Comparison of ENCODE assay signal across 8 cellular contexts in genomic region chr19:39409207-39409885, GRCh38. TPM values are rescaled to one million over a fixed set of nuclear protein-coding genes. Genes with fewer than 3 reads are reported as not detected.
DNase-seq lines count a peak whose midpoint lies in the region; ATAC-seq and TF ChIP-seq lines count a peak whose summit lies in the region.

No MANE protein-coding gene starts in this region.

- peaks cover 22% of the 10 kb centered on the region for H3K79me2 ChIP-seq in PC-3 (ENCODE audit: low read length)

- no peaks in the 10 kb centered on the region for H3K9me2 ChIP-seq in PC-3 (replicated peaks; ENCODE audit: low read length)

- ATAC-seq in PC-3 (peak; percentile 1; the same call in 1 of the 2 replicates), HG02870 (IDR thresholded peaks at IDR 0.05; ENCODE audit: unreplicated experiment) (no peak)

- H3K4me3 ChIP-seq in PC-3 (ENCODE audit: low read length), result peak overlapping the region; percentile 100
- H3K4me3 ChIP-seq in fibroblast of the aortic adventitia (ENCODE audit: low read depth, low read length), result peak overlapping the region; percentile 94

- peak overlapping the region; percentile 83 for H3K27ac ChIP-seq in PC-3 (ENCODE audit: low read length)
- peak overlapping the region; percentile 88 for H3K27ac ChIP-seq in substantia nigra (ENCODE audit: low read depth, low read length, poor library complexity, severe bottlenecking)

- peak overlapping the region; percentile 99 for H3K4me2 ChIP-seq in PC-3 (ENCODE audit: low read length)

- peaks cover 20% of the 10 kb centered on the region for H4K20me1 ChIP-seq in PC-3 (ENCODE audit: low read length)

- H3K27me3 Mint-ChIP-seq in CD14-positive monocyte (ENCODE audit: low read depth in 3 of 3) (peaks cover 2 to 34% (median 10%) of the 10 kb centered on the region in 3 donors), neural crest cell (ENCODE audit: low read depth) (peaks cover 39% of the 10 kb centered on the region)

- H3F3A ChIP-seq in PC-3 (ENCODE audit: low read length, unreplicated experiment), result no peaks in the 10 kb centered on the region

- H3K36me3 ChIP-seq in PC-3 (ENCODE audit: low read depth, low read length), result peaks cover 9% of the 10 kb centered on the region

- no peaks in the 10 kb centered on the region for H3K9me3 ChIP-seq in PC-3 (ENCODE audit: low read length)

- peaks cover 36% of the 10 kb centered on the region for H3K4me1 ChIP-seq in PC-3 (ENCODE audit: insufficient read depth, low read length)

- intact Hi-C loops in CD14-positive monocyte (cut with micrococcal nuclease) (loop anchor here in 1 of 2 donors (2.0 kb wide), 1 partner anchor 69 kb away; no protein-coding TSS in a partner anchor), PC-3 (cut with micrococcal nuclease) (no loop called here)

- CTCF ChIA-PET in PC-3 (lab: Charles Lee), result no interaction called here

- peak overlapping the region; percentile 94 for H3K9ac ChIP-seq in PC-3 (ENCODE audit: low read length)

- H3K27ac Mint-ChIP-seq in CD14-positive monocyte (peak overlapping the region; percentile 96 to 100 (median 99)), neural crest cell (ENCODE audit: unreplicated experiment) (no peak overlapping the region)

- H3K4me1 Mint-ChIP-seq in CD14-positive monocyte (peaks cover 38% of the 10 kb centered on the region), neural crest cell (peaks cover 41% of the 10 kb centered on the region)

- H2AFZ ChIP-seq in PC-3 (ENCODE audit: low read length), result 0 out of 2 replicates have a peak overlapping the region, but pooled peaks have one; percentile 38

- POLR2A ChIA-PET in PC-3 (lab: Charles Lee; ENCODE audit: unreplicated experiment), result no interaction called here

- H3K36me3 Mint-ChIP-seq in CD14-positive monocyte (peaks cover 37 to 49% of the 10 kb centered on the region in 2 donors), neural crest cell (ENCODE audit: low read depth) (peaks cover 6% of the 10 kb centered on the region)

- peak overlapping the region; percentile 96 to 99 for H3K4me3 Mint-ChIP-seq in CD14-positive monocyte
- peak overlapping the region; percentile 92 for H3K4me3 Mint-ChIP-seq in neural crest cell

- TF ChIP-seq CTCF in CD14-positive monocyte (IDR thresholded peaks at IDR 0.05), result no peak
- no peak for TF ChIP-seq CTCF in PC-3 (conservative IDR thresholded peaks at IDR 0.05; ENCODE audit: low read depth, low read length)
- TF ChIP-seq CTCF in fibroblast of the aortic adventitia (IDR thresholded peaks at IDR 0.05; ENCODE audit: insufficient read depth, low read length), result no peak
- no peak for TF ChIP-seq CTCF in neural crest cell (conservative IDR thresholded peaks at IDR 0.05)

- H3K27me3 ChIP-seq in PC-3 (ENCODE audit: low read length), result no peaks in the 10 kb centered on the region

- peaks cover 6 to 27% (median 19%) of the 10 kb centered on the region in 7 donors for H3K9me3 Mint-ChIP-seq in CD14-positive monocyte
- peaks cover 3% of the 10 kb centered on the region for H3K9me3 Mint-ChIP-seq in neural crest cell

- no TSS peak for BruUV-seq in PC-3 (replicated peaks; lab: Mats Ljungman, UMichigan)

- DNase-seq in CD14-positive monocyte (ENCODE audit: low spot score) (peak; percentile 65), HUDEP-2 (lab: John Stamatoyannopoulos, UW; ENCODE audit: unreplicated experiment in 76 of 76) (peak in 67 of 76 experiments; percentile 17 to 87 (median 70)), PC-3 (peak; percentile 90), activated gamma-delta T cell (lab: John Stamatoyannopoulos, UW) (peak; percentile 84), fibroblast of the aortic adventitia (ENCODE audit: low read depth) (no peak), neural crest cell (ENCODE audit: low read depth, low spot score) (no peak), substantia nigra (lab: John Stamatoyannopoulos, UW) (peak in 42 of 49 donors; percentile 20 to 93 (median 58))

RNA-seq across cellular contexts. Expression of gene ZFP36, which starts 2.7 kb away (rescaled TPM):
- polyA plus RNA-seq in CD14-positive monocyte, result 100 to 1,000 TPM; 473 to 632 TPM
- total RNA-seq in PC-3 (2014; rRNA removed), result 32.7 and 68.4 TPM in 2 replicates
- 10.8 and 18.3 TPM in 2 replicates for total RNA-seq in fibroblast of the aortic adventitia (ENCODE audit: low replicate concordance)
- total RNA-seq in neural crest cell, result 4.0 TPM in 2 replicates

RNA-seq across cellular contexts. Expression of gene PLEKHG2, which starts 3.1 kb away (rescaled TPM):
- polyA plus RNA-seq in CD14-positive monocyte, result 1 to 10 TPM in 1 of 2 donors, under 1 TPM in 1; 0.73 to 1.2 TPM
- total RNA-seq in PC-3 (2014; rRNA removed) (8.3 and 10.6 TPM in 2 replicates), fibroblast of the aortic adventitia (ENCODE audit: low replicate concordance) (14.1 and 29.1 TPM in 2 replicates), neural crest cell (120 and 135 TPM in 2 replicates)

RNA-seq across cellular contexts. Expression of gene MED29, which starts 18.2 kb away (rescaled TPM):
- 10 to 100 TPM; 37.0 to 38.2 TPM for polyA plus RNA-seq in CD14-positive monocyte
- total RNA-seq in PC-3 (2014; rRNA removed), result 17.0 and 30.1 TPM in 2 replicates
- 16.2 and 25.7 TPM in 2 replicates for total RNA-seq in fibroblast of the aortic adventitia (ENCODE audit: low replicate concordance)
- total RNA-seq in neural crest cell, result 37.3 and 40.3 TPM in 2 replicates

RNA-seq across cellular contexts. Expression of gene PAF1, which starts 18.4 kb away (rescaled TPM):
- 10 to 100 TPM; 22.7 to 25.2 TPM for polyA plus RNA-seq in CD14-positive monocyte
- total RNA-seq in PC-3 (2014; rRNA removed), result 50.7 and 56.6 TPM in 2 replicates
- total RNA-seq in fibroblast of the aortic adventitia (ENCODE audit: low replicate concordance), result 36.1 and 45.4 TPM in 2 replicates
- 62.9 and 67.3 TPM in 2 replicates for total RNA-seq in neural crest cell

RNA-seq across cellular contexts. Expression of gene RPS16, which starts 26.4 kb away (rescaled TPM):
- 1,000 to 10,000 TPM in 1 of 2 donors, 100 to 1,000 TPM in 1; 689 to 1,038 TPM for polyA plus RNA-seq in CD14-positive monocyte
- total RNA-seq in PC-3 (2014; rRNA removed), result 294 and 418 TPM in 2 replicates
- 23.5 and 148 TPM in 2 replicates for total RNA-seq in fibroblast of the aortic adventitia (ENCODE audit: low replicate concordance)
- total RNA-seq in neural crest cell, result 2,020 and 2,116 TPM in 2 replicates

Comparison
In these comparisons a context has a peak if more than half of its experiments do, and no peak if none do; other contexts are left out.
1. DNase-seq: peak in CD14-positive monocyte (single experiment), HUDEP-2 (67 of 76), PC-3 (single experiment), activated gamma-delta T cell (single experiment) and substantia nigra (42 of 49); none in fibroblast of the aortic adventitia (single experiment) and neural crest cell (single experiment).